ENCODE assay signal across 10 cellular contexts in genomic region chr5:124706729-124707361, GRCh38. TPM values are rescaled to one million over a fixed set of nuclear protein-coding genes. Genes with fewer than 3 reads are reported as not detected.
DNase-seq lines count a peak whose midpoint lies in the region; ATAC-seq, FAIRE-seq and TF ChIP-seq lines count a peak whose summit lies in the region.
"Had no signal": no experiment of that assay in that cellular context is flagged by ENCODE, and none has a peak within 500 bp of the region (broad histone marks: within the 10 kb centered on the region; RNA-seq: fewer than 3 reads in every experiment).

No MANE protein-coding gene starts in this region.

- H3K27ac ChIP-seq in left lung, result peak overlapping the region; percentile 13 to 41

- in situ Hi-C loops in astrocyte of the cerebellum (cut with HindIII; ENCODE audit: low sequenced_read_pairs), result no loop called here

- no peak overlapping the region for H3K4me3 ChIP-seq in AG09309 (ENCODE audit: control insufficient read depth, low read depth, low read length)
- no peak overlapping the region for H3K4me3 ChIP-seq in astrocyte of the cerebellum (ENCODE audit: low read depth, low read length)
- peak overlapping the region in 1 of 2 donors; percentile 10 for H3K4me3 ChIP-seq in left lung

- DNase-seq in AG09309 (ENCODE audit: low read depth) (peak; percentile 7), NCI-H1436 treated with DMSO at 0.1 percent for 48 hours (lab: John Stamatoyannopoulos, UW) (peak; percentile 83), astrocyte of the cerebellum (ENCODE audit: low read depth) (peak; percentile 19), left lung (peak; percentile 42 to 57), RCC 7860 (ENCODE audit: low spot score) (no peak), D721Med (ENCODE audit: insufficient read length, low spot score) (no peak)
- no peak for DNase-seq in activated naive CD4-positive, alpha-beta T cell treated with anti-CD3 and anti-CD28 coated beads, Interleukin-2, amount 50 U/mL, for 16 hours
- DNase-seq: ACHN had no signal

- intact Hi-C loops in left lung (cut with DNase I), result no loop called here

- peak; percentile 91 for ATAC-seq in left lung
- no peak for ATAC-seq in GM18909 (IDR thresholded peaks at IDR 0.05; ENCODE audit: poor library complexity, unreplicated experiment)
- ATAC-seq: activated T-helper 17 cell treated with anti-CD3 and anti-CD28 coated beads, Interleukin-2, amount 50 U/mL, for 72 hours had no signal

- H3K4me1 ChIP-seq in left lung, result peaks cover 20 to 41% of the 10 kb centered on the region in 2 donors

- H3K9me3 ChIP-seq in left lung, result no peaks in the 10 kb centered on the region

- TF ChIP-seq CTCF in AG09309 (IDR thresholded peaks at IDR 0.05; ENCODE audit: control insufficient read depth, insufficient read depth, low read depth, low read length, missing control alignments), result no peak
- TF ChIP-seq CTCF in astrocyte of the cerebellum (IDR thresholded peaks at IDR 0.05; ENCODE audit: low read depth, low read length, missing control alignments), result no peak
- TF ChIP-seq CTCF in left lung (IDR thresholded peaks at IDR 0.05), result no peak
- TF ChIP-seq CTCF in D721Med (IDR thresholded peaks at IDR 0.05; ENCODE audit: insufficient read depth, missing control alignments), result no peak

- H3K36me3 ChIP-seq in left lung, result no peaks in the 10 kb centered on the region

- FAIRE-seq in RCC 7860 (lab: Jason Lieb, UNC) (no peak), D721Med (lab: Jason Lieb, UNC) (no peak)

- H3K27me3 ChIP-seq in left lung, result no peaks in the 10 kb centered on the region

RNA-seq across cellular contexts. Expression of gene ZNF608, which starts 39.6 kb away (rescaled TPM):
- 10 to 100 TPM; 21.9 to 24.0 TPM for total RNA-seq in left lung
- total RNA-seq: activated T-helper 17 cell treated with anti-CD3 and anti-CD28 coated beads, Interleukin-2, amount 50 U/mL, for 72 hours had no signal

Comparison
In these comparisons a context has a peak if more than half of its experiments do, and no peak if none do; other contexts are left out.
1. DNase-seq: peak in AG09309 (single experiment), NCI-H1436 treated with DMSO at 0.1 percent for 48 hours (single experiment), astrocyte of the cerebellum (single experiment) and left lung (2 of 2); none in RCC 7860 (single experiment), activated naive CD4-positive, alpha-beta T cell treated with anti-CD3 and anti-CD28 coated beads, Interleukin-2, amount 50 U/mL, for 16 hours (single experiment) and D721Med (single experiment).